ENCODE assay signal across 27 cellular contexts in genomic region chr4:96531836-96532235, GRCh38.
"Had no signal": no experiment of that assay in that cellular context is flagged by ENCODE, and none has a peak within 500 bp of the region (broad histone marks: within the 10 kb centered on the region; RNA-seq: fewer than 3 reads in every experiment).

No MANE protein-coding gene starts in this region.

- H3K27me3 Mint-ChIP-seq: dendritic cell treated with granulocyte-macrophage colony-stimulating factor and Interleukin-4, amounts not matched to agents 40 ng/mL and 50 ng/mL, for 4 days; effector memory CD8-positive, alpha-beta T cell; naive thymus-derived CD4-positive, alpha-beta T cell had no signal

- FAIRE-seq: endometrium, islet of Langerhans, keratinocyte had no signal

- H3K4me3 ChIP-seq: colonic mucosa, esophagus squamous epithelium, gastrocnemius medialis, heart right ventricle, left lung, lower lobe of right lung had no signal

- H3K27ac ChIP-seq: colonic mucosa, epithelial cell of prostate, esophagus squamous epithelium, gastrocnemius medialis, heart right ventricle, left lung, lower lobe of right lung had no signal

- DNase-seq: colonic mucosa; cortex of kidney; effector CD8-positive, alpha-beta T cell; effector memory CD8-positive, alpha-beta T cell; endodermal cell; erythroblast; esophagus squamous epithelium; foreskin fibroblast; foreskin melanocyte; gastrocnemius medialis; glutamatergic neuron; head of caudate nucleus; heart right ventricle; hippocampal formation; left cardiac atrium; left lung; left ventricle myocardium superior; lower lobe of right lung; mesenchymal stem cell; midbrain; naive thymus-derived CD4-positive, alpha-beta T cell had no signal

- ATAC-seq: effector memory CD8-positive, alpha-beta T cell; esophagus mucosa; gastrocnemius medialis; heart right ventricle; left cardiac atrium; left lung; left ventricle myocardium superior; lower lobe of right lung; naive thymus-derived CD4-positive, alpha-beta T cell had no signal

- H3K27me3 ChIP-seq: colonic mucosa, esophagus squamous epithelium, gastrocnemius medialis, heart right ventricle, left lung had no signal

- H3K36me3 ChIP-seq: colonic mucosa, esophagus squamous epithelium, gastrocnemius medialis, heart right ventricle, left lung, lower lobe of right lung had no signal

- H3K9me3 ChIP-seq: colonic mucosa, gastrocnemius medialis, lower lobe of right lung had no signal

- H3K4me1 Mint-ChIP-seq: endodermal cell had no signal

- H3K4me3 Mint-ChIP-seq: dendritic cell treated with granulocyte-macrophage colony-stimulating factor and Interleukin-4, amounts not matched to agents 40 ng/mL and 50 ng/mL, for 4 days; effector memory CD8-positive, alpha-beta T cell; endodermal cell; naive thymus-derived CD4-positive, alpha-beta T cell had no signal

- H3K27ac Mint-ChIP-seq: dendritic cell treated with granulocyte-macrophage colony-stimulating factor and Interleukin-4, amounts not matched to agents 40 ng/mL and 50 ng/mL, for 4 days; effector memory CD8-positive, alpha-beta T cell; endodermal cell; naive thymus-derived CD4-positive, alpha-beta T cell had no signal

- H3K4me1 ChIP-seq: colonic mucosa, esophagus squamous epithelium, gastrocnemius medialis, heart right ventricle, left lung, lower lobe of right lung had no signal
